ENCODE assay signal across 6 cellular contexts in genomic region chr3:67848299-67848698, GRCh38.
"Had no signal": no experiment of that assay in that cellular context is flagged by ENCODE, and none has a peak within 500 bp of the region (broad histone marks: within the 10 kb centered on the region; RNA-seq: fewer than 3 reads in every experiment).

No MANE protein-coding gene starts in this region.

- ATAC-seq: K562 had no signal

- H3K4me3 ChIP-seq: K562 had no signal

- FAIRE-seq: HTR-8/SVneo, K562 had no signal

- DNase-seq: IMR-90, KBM-7, KG1 had no signal

- H3K27ac ChIP-seq: HL-60 had no signal
